Comparison of ENCODE assay signal across 16 cellular contexts in the genomic region with DNA sequence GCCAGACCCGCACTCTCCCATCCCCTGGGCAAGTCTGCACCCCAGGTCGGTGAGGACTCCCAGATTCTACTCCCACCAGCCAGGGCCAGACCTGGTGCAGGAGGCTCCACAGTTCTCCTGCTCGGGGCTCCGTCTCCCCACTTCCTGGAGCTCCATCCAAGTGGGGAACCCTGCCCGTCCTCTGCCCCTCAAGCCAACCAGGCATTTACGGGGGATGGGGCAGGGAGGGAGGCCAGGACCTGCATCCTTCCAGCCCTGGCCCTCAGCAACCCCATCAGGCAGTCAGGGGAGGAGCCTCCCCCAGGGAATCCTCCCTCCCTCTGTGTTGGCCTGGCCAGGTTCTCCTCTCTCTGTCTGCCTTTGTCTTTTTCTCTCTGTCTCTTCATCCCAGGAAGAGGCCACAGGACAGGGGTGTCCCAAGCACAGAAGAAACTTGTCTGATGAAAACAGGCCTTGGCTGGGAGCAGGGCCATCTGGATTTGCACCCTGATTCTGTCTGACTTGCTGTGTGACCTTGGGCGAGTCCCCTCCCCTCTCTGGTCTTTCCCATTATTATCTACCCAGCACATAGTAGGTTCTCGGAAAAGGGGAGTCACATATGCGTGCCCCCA. TPM values are rescaled to one million over a fixed set of nuclear protein-coding genes. Genes with fewer than 3 reads are reported as not detected.
DNase-seq lines count a peak whose midpoint lies in the region; ATAC-seq and TF ChIP-seq lines count a peak whose summit lies in the region.
"Had no signal": no experiment of that assay in that cellular context is flagged by ENCODE, and none has a peak within 500 bp of the region (broad histone marks: within the 10 kb centered on the region; RNA-seq: fewer than 3 reads in every experiment).

No MANE protein-coding gene starts in this region.

- peak overlapping the region in 3 of 4 donors; percentile 85 to 88 (median 88) for H3K27ac ChIP-seq in body of pancreas
- peak overlapping the region; percentile 83 for H3K27ac ChIP-seq in layer of hippocampus (ENCODE audit: low read depth, low read length)
- H3K27ac ChIP-seq in stomach smooth muscle (ENCODE audit: low read length), result peak overlapping the region; percentile 95
- H3K27ac ChIP-seq: SJCRH30 had no signal

- H3K9me3 Mint-ChIP-seq in HFFc6, result no peaks in the 10 kb centered on the region
- H3K9me3 Mint-ChIP-seq in nephron progenitor cell, result peaks cover 3% of the 10 kb centered on the region

- H3K4me1 Mint-ChIP-seq in HFFc6 (ENCODE audit: low read depth) (peaks cover 64% of the 10 kb centered on the region), nephron progenitor cell (peaks cover 45% of the 10 kb centered on the region)

- H3K4me3 ChIP-seq in body of pancreas, result no peak overlapping the region
- H3K4me3 ChIP-seq in stomach smooth muscle (ENCODE audit: low read length in 2 of 2), result no peak overlapping the region
- H3K4me3 ChIP-seq: dorsolateral prefrontal cortex, HAP-1, left ventricle myocardium inferior, SJCRH30 had no signal

- no peak for TF ChIP-seq CTCF in HFFc6 (IDR thresholded peaks at IDR 0.05)
- no peak for TF ChIP-seq CTCF in body of pancreas (IDR thresholded peaks at IDR 0.05)
- TF ChIP-seq CTCF in nephron progenitor cell (IDR thresholded peaks at IDR 0.05), result no peak

- ATAC-seq in body of pancreas (no peak), HG03039 (IDR thresholded peaks at IDR 0.05; ENCODE audit: unreplicated experiment) (no peak), GM19463 (IDR thresholded peaks at IDR 0.05; ENCODE audit: unreplicated experiment) (no peak)

- H3K36me3 ChIP-seq in body of pancreas (replicated peaks in 1 of 2; ENCODE audit: insufficient read depth in 1 of 2, low read depth in 2 of 2) (no peaks in the 10 kb centered on the region), stomach smooth muscle (ENCODE audit: control insufficient read depth in 2 of 2, insufficient read depth in 2 of 2, low read length in 2 of 2) (no peaks in the 10 kb centered on the region)
- H3K36me3 ChIP-seq: HAP-1, left ventricle myocardium inferior, SJCRH30 had no signal

- H3K9ac ChIP-seq in stomach smooth muscle (ENCODE audit: low read length in 2 of 2), result peak overlapping the region; percentile 23 to 29

- H3K27me3 ChIP-seq in body of pancreas (no peaks in the 10 kb centered on the region), layer of hippocampus (ENCODE audit: control insufficient read depth, insufficient read depth, low read length) (no peaks in the 10 kb centered on the region), stomach smooth muscle (ENCODE audit: control insufficient read depth in 1 of 2, insufficient read depth in 2 of 2, low read length in 2 of 2) (no peaks in the 10 kb centered on the region)
- H3K27me3 ChIP-seq: SJCRH30 had no signal

- DNase-seq in HFFc6 (no peak), body of pancreas (no peak), nephron progenitor cell (no peak), HPDE6-E6E7 (ENCODE audit: extremely low spot score) (no peak)
- DNase-seq: left ventricle myocardium inferior, NCI-H1694, NCI-H774, occipital lobe had no signal

- WGBS in body of pancreas, 2 donors, result 73 to 76% methylated on average over 9 of the region's 9 CpGs

- peaks cover 67% of the 10 kb centered on the region for H3K4me1 ChIP-seq in body of pancreas
- H3K4me1 ChIP-seq in stomach smooth muscle (ENCODE audit: control insufficient read depth, insufficient read depth, low read length), result peaks cover 59% of the 10 kb centered on the region

- intact Hi-C loops in body of pancreas (cut with DNase I), result no loop called here

- TF ChIP-seq POLR2A in body of pancreas (IDR thresholded peaks at IDR 0.05), result no peak

- peaks cover 2% of the 10 kb centered on the region; the same call in 1 of the 2 replicates for H3K27me3 Mint-ChIP-seq in HFFc6 (ENCODE audit: insufficient read depth)
- H3K27me3 Mint-ChIP-seq in nephron progenitor cell (ENCODE audit: low read depth, poor library complexity), result no peaks in the 10 kb centered on the region

- H3K27ac Mint-ChIP-seq in HFFc6, result peak overlapping the region; percentile 74
- no peak overlapping the region for H3K27ac Mint-ChIP-seq in nephron progenitor cell
- H3K27ac Mint-ChIP-seq: B cell had no signal

- H3K4me3 Mint-ChIP-seq in HFFc6 (peak overlapping the region; percentile 47), nephron progenitor cell (no peak overlapping the region)
- H3K4me3 Mint-ChIP-seq: B cell had no signal

- H3K9me3 ChIP-seq in body of pancreas, result no peaks in the 10 kb centered on the region
- no peaks in the 10 kb centered on the region for H3K9me3 ChIP-seq in stomach smooth muscle (ENCODE audit: control insufficient read depth in 2 of 2, low read length in 2 of 2)
- H3K9me3 ChIP-seq: HAP-1, left ventricle myocardium inferior, SJCRH30 had no signal

- H3K36me3 Mint-ChIP-seq in HFFc6 (ENCODE audit: low read depth) (peaks cover 4% of the 10 kb centered on the region; the same call in 1 of the 2 replicates), nephron progenitor cell (ENCODE audit: low read depth) (no peaks in the 10 kb centered on the region)

RNA-seq across cellular contexts. Expression of a gene that starts 18.5 kb away (rescaled TPM):
- 100 to 1,000 TPM in 1 of 6 experiments, 10 to 100 TPM in 5; 77.3 to 106 (median 81.2) TPM for total RNA-seq in HFFc6 (2021; fragmentation: NEBNext Ultra II Directional; extraction: Animal tissue kit (Norgen Biotek cat#: 25700))
- 10 to 100 TPM; 19.5 to 26.7 TPM for total RNA-seq in body of pancreas

RNA-seq across cellular contexts. Expression of a gene that starts 38.1 kb away (rescaled TPM):
- total RNA-seq in HFFc6 (2021; fragmentation: NEBNext Ultra II Directional; extraction: Animal tissue kit (Norgen Biotek cat#: 25700)), result 1 to 10 TPM; 5.5 to 9.0 (median 7.2) TPM
- total RNA-seq in body of pancreas, result 10 to 100 TPM; 15.3 to 31.3 TPM
